ENCODE assay signal across 16 cellular contexts in the genomic region with DNA sequence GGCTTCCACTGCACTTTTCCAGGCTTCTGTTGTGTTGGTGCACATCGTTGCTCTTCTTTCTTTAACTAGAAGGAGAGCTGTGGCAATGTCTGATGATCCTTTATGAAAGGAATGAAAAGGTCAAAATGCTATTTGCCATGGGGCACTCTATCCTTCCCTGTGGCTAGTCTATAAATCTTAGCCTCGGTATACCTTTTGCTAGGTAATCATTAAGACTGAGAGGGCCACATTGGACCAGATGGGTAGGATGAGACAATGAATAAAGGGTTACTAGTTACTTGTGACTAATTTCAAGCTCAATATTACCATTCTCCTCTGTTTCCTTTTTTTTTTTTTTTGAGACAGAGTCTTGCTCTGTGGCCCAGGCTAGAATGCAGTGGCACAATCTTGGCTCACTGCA.
DNase-seq lines count a peak whose midpoint lies in the region; ATAC-seq lines count a peak whose summit lies in the region.
"Had no signal": no experiment of that assay in that cellular context is flagged by ENCODE, and none has a peak within 500 bp of the region (broad histone marks: within the 10 kb centered on the region; RNA-seq: fewer than 3 reads in every experiment).

No MANE protein-coding gene starts in this region.

- ATAC-seq in GM18868 (IDR thresholded peaks at IDR 0.05; ENCODE audit: unreplicated experiment) (no peak), HG03521 (IDR thresholded peaks at IDR 0.05; ENCODE audit: unreplicated experiment) (no peak)
- ATAC-seq: A549; CD8-positive, alpha-beta T cell had no signal

- peak; percentile 12 for DNase-seq in EL
- peak; percentile 71 for DNase-seq in kidney tubule cell (ENCODE audit: low spot score)
- DNase-seq in renal cortical epithelial cell (ENCODE audit: low read depth) = peak; percentile 64
- DNase-seq: AML-193; CD4-positive, alpha-beta T cell; CD8-positive, alpha-beta T cell; COR-L47; DMS 273 treated with DMSO at 0.1 percent for 48 hours; DMS153; DMS53; DMS79; DND-41; GF-D8 had no signal

Comparison
In these comparisons a context has a peak if more than half of its experiments do, and no peak if none do; other contexts are left out.
1. DNase-seq: peak in every context shown above with its lines; median percentile 71 in kidney tubule cell; 64 in renal cortical epithelial cell; 12 in EL.